9 cellular contexts compared by ENCODE assay signal in genomic region chr6:119079288-119079809, GRCh38. TPM values are rescaled to one million over a fixed set of nuclear protein-coding genes. Genes with fewer than 3 reads are reported as not detected.
A peak's percentile ranks its signal among the peaks of the same experiment; 100 is the strongest.
DNase-seq lines count a peak whose midpoint lies in the region; ATAC-seq and TF ChIP-seq lines count a peak whose summit lies in the region.
"Had no signal": no experiment of that assay in that cellular context is flagged by ENCODE, and none has a peak within 500 bp of the region (broad histone marks: within the 10 kb centered on the region; RNA-seq: fewer than 3 reads in every experiment).

No MANE protein-coding gene starts in this region.

- peak overlapping the region; percentile 85 for H3K4me3 Mint-ChIP-seq in activated T-cell treated with anti-CD3 and anti-CD28 coated beads, Interleukin-2, amount 50 U/mL, for 24 hours

- peaks cover 11% of the 10 kb centered on the region for H3K36me3 Mint-ChIP-seq in activated T-cell treated with anti-CD3 and anti-CD28 coated beads, Interleukin-2, amount 50 U/mL, for 24 hours (ENCODE audit: low read depth)

- H3K4me3 ChIP-seq in WI38 (ENCODE audit: low read depth, low read length): peak overlapping the region; percentile 53
- peak overlapping the region; percentile 92 for H3K4me3 ChIP-seq in right cardiac atrium (ENCODE audit: low read length)
- H3K4me3 ChIP-seq in skin epidermis: peak overlapping the region; percentile 38 to 74 (median 64)

- TF ChIP-seq CTCF in WI38 (IDR thresholded peaks at IDR 0.05; ENCODE audit: low read depth, low read length): no peak

- intact Hi-C loops in right cardiac atrium (cut with DNase I): no loop called here

- H3K27me3 Mint-ChIP-seq in activated T-cell treated with anti-CD3 and anti-CD28 coated beads, Interleukin-2, amount 50 U/mL, for 24 hours: no peaks in the 10 kb centered on the region

- no peaks in the 10 kb centered on the region for H3K4me1 ChIP-seq in right cardiac atrium (ENCODE audit: control insufficient read depth, insufficient read depth, low read length)
- H3K4me1 ChIP-seq: foreskin keratinocyte had no signal

- DNase-seq in activated T-cell treated with anti-CD3 and anti-CD28 coated beads, Interleukin-2, amount 50 U/mL, for 24 hours: no peak
- DNase-seq in activated T-cell treated with anti-CD3 and anti-CD28 coated beads, Interleukin-2, amount 50 U/mL, for 48 hours: no peak
- DNase-seq in right cardiac atrium (no peak), Kasumi-1 (lab: John Stamatoyannopoulos, UW) (no peak), D341Med (ENCODE audit: low spot score) (no peak)

- peaks cover 46% of the 10 kb centered on the region for H3K4me1 Mint-ChIP-seq in activated T-cell treated with anti-CD3 and anti-CD28 coated beads, Interleukin-2, amount 50 U/mL, for 24 hours (ENCODE audit: low read depth)

- no peaks in the 10 kb centered on the region for H3K9me3 ChIP-seq in right cardiac atrium (ENCODE audit: control insufficient read depth, low read length)

- H3K27ac Mint-ChIP-seq in activated T-cell treated with anti-CD3 and anti-CD28 coated beads, Interleukin-2, amount 50 U/mL, for 24 hours: peak overlapping the region; percentile 93

- peaks cover 11% of the 10 kb centered on the region for H3K9me3 Mint-ChIP-seq in activated T-cell treated with anti-CD3 and anti-CD28 coated beads, Interleukin-2, amount 50 U/mL, for 24 hours

- H3K27me3 ChIP-seq in right cardiac atrium (ENCODE audit: control insufficient read depth, insufficient read depth): no peaks in the 10 kb centered on the region

- WGBS in right cardiac atrium: 19% methylated on average over 9 of the region's 9 CpGs

- H3K27ac ChIP-seq in right cardiac atrium (ENCODE audit: low read length): no peak overlapping the region
- H3K27ac ChIP-seq in skin epidermis: peak overlapping the region in 9 of 21 experiments; percentile 32 to 80 (median 74)
- H3K27ac ChIP-seq: foreskin keratinocyte had no signal

- no peak for ATAC-seq in right cardiac atrium
- ATAC-seq in GM18519 (IDR thresholded peaks at IDR 0.05; ENCODE audit: low FRiP score, unreplicated experiment): no peak

RNA-seq across cellular contexts. Expression of gene FAM184A, which starts 0.9 kb away (rescaled TPM):
- 1 to 10 TPM; 1.8 to 4.3 (median 3.1) TPM for total RNA-seq in right cardiac atrium
- polyA plus RNA-seq in right cardiac atrium: 2.9 TPM
